In the genomic region with DNA sequence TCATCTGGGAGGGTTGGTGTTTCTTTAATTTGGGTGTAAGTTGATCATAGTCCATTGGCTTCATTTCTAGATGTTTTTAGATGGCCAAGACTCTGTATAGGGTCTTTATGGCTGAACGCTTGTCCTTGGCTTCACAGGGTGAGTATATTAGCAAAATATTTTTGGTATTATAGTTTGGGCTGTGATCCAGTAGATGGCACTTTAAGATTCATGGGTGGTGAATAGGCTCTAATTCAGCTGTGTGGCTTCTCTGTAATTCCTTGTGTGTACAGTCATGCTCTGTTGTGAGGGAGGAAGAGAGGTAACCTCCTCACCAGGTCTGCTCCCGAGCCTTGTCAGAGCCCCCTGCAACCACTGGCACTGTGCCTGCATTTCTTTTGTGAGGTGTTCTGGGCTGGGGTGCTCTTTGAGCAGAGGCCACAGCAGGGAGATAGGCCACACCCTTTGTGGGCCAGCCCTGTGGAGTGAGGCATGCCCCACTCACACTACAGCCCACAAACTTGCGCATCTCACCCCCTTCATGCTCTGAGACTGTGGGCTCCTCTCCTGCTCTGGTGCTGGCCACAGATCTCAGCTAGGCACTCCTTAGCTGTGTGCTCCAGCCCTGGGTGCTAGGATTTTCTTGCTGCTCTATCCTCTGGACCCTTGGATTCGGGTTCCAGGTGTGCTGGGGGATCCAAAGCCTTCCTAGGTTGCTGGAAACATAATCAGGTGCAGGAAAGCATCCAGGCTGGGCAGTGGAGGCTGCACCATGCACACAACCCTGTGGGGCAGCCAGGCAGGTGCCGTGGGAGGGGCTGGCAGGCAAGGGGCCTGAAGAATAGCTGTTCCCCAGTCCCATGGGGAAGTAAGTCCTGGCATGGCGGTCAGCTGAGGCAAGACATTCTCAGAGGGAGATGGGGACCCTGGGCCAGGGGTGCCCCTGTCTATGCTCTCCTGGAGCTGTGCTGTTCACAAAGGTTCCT, we compare ENCODE assay signal across 19 cellular contexts.
DNase-seq lines count a peak whose midpoint lies in the region; ATAC-seq, FAIRE-seq and TF ChIP-seq lines count a peak whose summit lies in the region.
"Had no signal": no experiment of that assay in that cellular context is flagged by ENCODE, and none has a peak within 500 bp of the region (broad histone marks: within the 10 kb centered on the region; RNA-seq: fewer than 3 reads in every experiment).

No MANE protein-coding gene starts in this region.

- POLR2A ChIA-PET in H1 (lab: Charles Lee; ENCODE audit: partially characterized antibody): no interaction called here

- H3K9ac ChIP-seq in H1 (replicated peaks in 1 of 4; ENCODE audit: extremely low read depth in 1 of 4, low read depth in 3 of 4, low read length in 3 of 4): no peak overlapping the region

- TF ChIP-seq POLR2A in H1 (IDR thresholded peaks at IDR 0.05; ENCODE audit: control extremely low read depth in 1 of 2, low read depth in 2 of 2, low read length in 2 of 2): no peak

- no peaks in the 10 kb centered on the region for H3K9me3 Mint-ChIP-seq in stimulated activated naive CD8-positive, alpha-beta T cell treated with anti-CD3 and anti-CD28 coated beads, Interleukin-15, amount 100 ng/mL, for 72 hours
- H3K9me3 Mint-ChIP-seq in type B pancreatic cell: no peaks in the 10 kb centered on the region

- H3K36me3 ChIP-seq in H1 (ENCODE audit: control insufficient read depth in 2 of 4, insufficient read depth in 4 of 4, low read length in 3 of 4) (no peaks in the 10 kb centered on the region), lower lobe of right lung (no peaks in the 10 kb centered on the region)

- TF ChIP-seq RAD21 in H1 (IDR thresholded peaks at IDR 0.05 in 1 of 2, conservative IDR thresholded peaks at IDR 0.05 in 1 of 2; ENCODE audit: low read depth in 2 of 2, low read length in 2 of 2): no peak

- no peaks in the 10 kb centered on the region for H3K4me1 ChIP-seq in H1 (replicated peaks in 1 of 4; ENCODE audit: control insufficient read depth in 3 of 4, insufficient read depth in 4 of 4, low read length in 3 of 4)
- H3K4me1 ChIP-seq in lower lobe of right lung: no peaks in the 10 kb centered on the region

- no peak overlapping the region for H3K23ac ChIP-seq in H1 (ENCODE audit: insufficient read length)

- 76% methylated on average over 6 of the region's 6 CpGs; no CpG with 5 or more reads in 1 of the 2 experiments for WGBS in H1 (ENCODE audit: extremely low coverage in 1 of 2, insufficient coverage in 1 of 2, insufficient read length in 1 of 2, insufficient replicate concordance in 2 of 2, low coverage in 1 of 2, low lambda C conversion rate in 2 of 2, missing lambda C conversion rate in 1 of 2), 2 experiments

- H3K9me3 ChIP-seq in H1 (ENCODE audit: insufficient read depth in 2 of 2, low read depth in 1 of 2, low read length in 1 of 2) (no peaks in the 10 kb centered on the region), lower lobe of right lung (no peaks in the 10 kb centered on the region)

- peak overlapping the region; percentile 91 for H4K8ac ChIP-seq in H1 (ENCODE audit: extremely low read depth, insufficient read depth, low read length)

- FAIRE-seq in H1 (lab: Jason Lieb, UNC): no peak
- no peak for FAIRE-seq in HTR-8/SVneo (lab: Jason Lieb, UNC)

- no peaks in the 10 kb centered on the region for H3K4me1 Mint-ChIP-seq in stimulated activated naive CD8-positive, alpha-beta T cell treated with anti-CD3 and anti-CD28 coated beads, Interleukin-15, amount 100 ng/mL, for 72 hours
- H3K4me1 Mint-ChIP-seq in type B pancreatic cell (ENCODE audit: unreplicated experiment): no peaks in the 10 kb centered on the region
- H3K4me1 Mint-ChIP-seq: CD4-positive, alpha-beta memory T cell had no signal

- no peaks in the 10 kb centered on the region for H3K23me2 ChIP-seq in H1 (ENCODE audit: low read depth, low read length)

- no peaks in the 10 kb centered on the region for H3K79me2 ChIP-seq in H1 (ENCODE audit: control insufficient read depth in 1 of 2, insufficient read depth in 2 of 2, low read length in 2 of 2)

- TF ChIP-seq CTCF in H1 (IDR thresholded peaks at IDR 0.05; ENCODE audit: control extremely low read depth in 1 of 3, insufficient read depth in 1 of 3, low read depth in 1 of 3, low read length in 3 of 3): no peak
- TF ChIP-seq CTCF in lower lobe of right lung (IDR thresholded peaks at IDR 0.05): no peak
- no peak for TF ChIP-seq CTCF in type B pancreatic cell (conservative IDR thresholded peaks at IDR 0.05)

- H3K4ac ChIP-seq in H1 (replicated peaks; ENCODE audit: insufficient read length, low read depth, low read length): no peak overlapping the region

- H2BK15ac ChIP-seq in H1 (ENCODE audit: low read length): no peak overlapping the region

- H4K91ac ChIP-seq in H1 (replicated peaks; ENCODE audit: insufficient read length, low read length): no peak overlapping the region

- no peak overlapping the region for H3K27ac Mint-ChIP-seq in stimulated activated naive CD8-positive, alpha-beta T cell treated with anti-CD3 and anti-CD28 coated beads, Interleukin-15, amount 100 ng/mL, for 72 hours
- H3K27ac Mint-ChIP-seq in type B pancreatic cell: no peak overlapping the region
- H3K27ac Mint-ChIP-seq: CD4-positive, alpha-beta memory T cell had no signal

- H2BK5ac ChIP-seq in H1 (ENCODE audit: low read depth, low read length): no peak overlapping the region

- no peaks in the 10 kb centered on the region for H3K27me3 Mint-ChIP-seq in stimulated activated naive CD8-positive, alpha-beta T cell treated with anti-CD3 and anti-CD28 coated beads, Interleukin-15, amount 100 ng/mL, for 72 hours
- no peaks in the 10 kb centered on the region for H3K27me3 Mint-ChIP-seq in type B pancreatic cell
- H3K27me3 Mint-ChIP-seq: CD4-positive, alpha-beta memory T cell had no signal

- intact Hi-C loops in lower lobe of right lung (cut with DNase I): no loop called here

- CTCF ChIA-PET in H1 (lab: Charles Lee; ENCODE audit: partially characterized antibody): interaction anchor here (0.6 to 1.4 kb wide), 3 partner anchors 10 to 45 kb away, joined by 3 to 5 read pairs (median 4); no protein-coding TSS in a partner anchor

- no peak overlapping the region for H3K18ac ChIP-seq in H1 (ENCODE audit: extremely low read depth, low read length)

- H3K14ac ChIP-seq in H1 (ENCODE audit: insufficient read length): no peak overlapping the region

- no peaks in the 10 kb centered on the region for H4K20me1 ChIP-seq in H1 (replicated peaks in 1 of 2; ENCODE audit: control insufficient read depth in 1 of 2, insufficient read depth in 2 of 2, low read length in 2 of 2)

- H2BK20ac ChIP-seq in H1 (ENCODE audit: low read length): no peak overlapping the region

- no peaks in the 10 kb centered on the region for H3K36me3 Mint-ChIP-seq in type B pancreatic cell
- H3K36me3 Mint-ChIP-seq: CD4-positive, alpha-beta memory T cell had no signal

- H3K4me3 Mint-ChIP-seq in stimulated activated naive CD8-positive, alpha-beta T cell treated with anti-CD3 and anti-CD28 coated beads, Interleukin-15, amount 100 ng/mL, for 72 hours: no peak overlapping the region
- no peak overlapping the region for H3K4me3 Mint-ChIP-seq in type B pancreatic cell
- H3K4me3 Mint-ChIP-seq: CD4-positive, alpha-beta memory T cell had no signal

- H3K27ac ChIP-seq in H1 (ENCODE audit: low read depth, low read length) (no peak overlapping the region), lower lobe of right lung (no peak overlapping the region)

- no peak overlapping the region for H4K5ac ChIP-seq in H1 (ENCODE audit: insufficient read length, low read depth, low read length)

- no peak overlapping the region for H3K4me2 ChIP-seq in H1 (ENCODE audit: insufficient read depth in 1 of 2, low read depth in 2 of 2, low read length in 2 of 2)

- no peak for DNase-seq in stimulated activated naive CD8-positive, alpha-beta T cell treated with anti-CD3 and anti-CD28 coated beads, Interleukin-15, amount 100 ng/mL, for 72 hours
- DNase-seq in stimulated activated naive CD8-positive, alpha-beta T cell treated with anti-CD3 and anti-CD28 coated beads, Interleukin-15, Interleukin-2, amounts not matched to agents 100 U/mL and 50 U/mL, for 24 hours: no peak
- DNase-seq in H1 (ENCODE audit: low read depth in 1 of 2, low spot score in 2 of 2) (no peak), lower lobe of right lung (no peak), OCI-M2 (lab: John Stamatoyannopoulos, UW; ENCODE audit: unreplicated experiment) (no peak), HTR-8/SVneo (ENCODE audit: insufficient read length, low spot score) (no peak), type B pancreatic cell (ENCODE audit: extremely low spot score, unreplicated experiment) (no peak)
- DNase-seq: Calu3; CD4-positive, alpha-beta memory T cell; DMS79; HCEC 1CT; KG1; NCI-H1436; NCI-H2029; NCI-H2171 treated with DMSO at 0.1 percent for 48 hours; NCI-H510A; NCI-H774 had no signal

- peak; percentile 33 for ATAC-seq in stimulated activated naive CD8-positive, alpha-beta T cell treated with anti-CD3 and anti-CD28 coated beads, Interleukin-15, amount 100 ng/mL, for 72 hours
- ATAC-seq in stimulated activated naive CD8-positive, alpha-beta T cell treated with anti-CD3 and anti-CD28 coated beads, Interleukin-15, Interleukin-2, amounts not matched to agents 100 U/mL and 50 U/mL, for 24 hours: no peak
- peak; percentile 21 to 32 for ATAC-seq in lower lobe of right lung
- ATAC-seq in GM21515 (IDR thresholded peaks at IDR 0.05; ENCODE audit: unreplicated experiment): no peak
- ATAC-seq: Right ventricle myocardium inferior had no signal

- no peak overlapping the region for H3K56ac ChIP-seq in H1 (replicated peaks; ENCODE audit: insufficient read length, low read depth, low read length)

- 0 out of 2 replicates have a peak overlapping the region, but pooled peaks have one; percentile 22 for H2AFZ ChIP-seq in H1 (ENCODE audit: low read length)

- H3K27me3 ChIP-seq in H1 (replicated peaks in 1 of 4; ENCODE audit: control insufficient read depth in 3 of 4, extremely low read depth in 1 of 4, insufficient read depth in 3 of 4, low read length in 3 of 4) (no peaks in the 10 kb centered on the region), lower lobe of right lung (ENCODE audit: low read depth) (no peaks in the 10 kb centered on the region)

- TF ChIP-seq EP300 in H1 (IDR thresholded peaks at IDR 0.05; ENCODE audit: borderline replicate concordance in 1 of 2, low read depth in 2 of 2, low read length in 2 of 2): no peak

- no peak overlapping the region for H2BK120ac ChIP-seq in H1 (replicated peaks; ENCODE audit: low read depth, low read length)

- H2BK12ac ChIP-seq in H1 (ENCODE audit: low read depth, low read length): no peak overlapping the region

- no peak overlapping the region for H3K4me3 ChIP-seq in H1 (ENCODE audit: extremely low read depth in 1 of 4, insufficient read depth in 2 of 4, low read depth in 3 of 4, low read length in 4 of 4)
- no peak overlapping the region for H3K4me3 ChIP-seq in lower lobe of right lung

- no peak overlapping the region for H2AK5ac ChIP-seq in H1 (ENCODE audit: low read depth, low read length)

- no peaks in the 10 kb centered on the region for H3K79me1 ChIP-seq in H1 (ENCODE audit: low read depth, low read length)

TF ChIP-seq in H1, 55 proteins besides CTCF, POLR2A, EP300 and RAD21:
- TF ChIP-seq TBP (IDR thresholded peaks at IDR 0.05; ENCODE audit: low read depth, low read length): no peak

Comparison
In these comparisons a context has a peak if more than half of its experiments do, and no peak if none do; other contexts are left out.
1. ATAC-seq: peak in stimulated activated naive CD8-positive, alpha-beta T cell treated with anti-CD3 and anti-CD28 coated beads, Interleukin-15, amount 100 ng/mL, for 72 hours (single experiment) and lower lobe of right lung (2 of 2); none in stimulated activated naive CD8-positive, alpha-beta T cell treated with anti-CD3 and anti-CD28 coated beads, Interleukin-15, Interleukin-2, amounts not matched to agents 100 U/mL and 50 U/mL, for 24 hours (single experiment) and GM21515 (single experiment).